Comparison of ENCODE assay signal across 17 cellular contexts in the genomic region with DNA sequence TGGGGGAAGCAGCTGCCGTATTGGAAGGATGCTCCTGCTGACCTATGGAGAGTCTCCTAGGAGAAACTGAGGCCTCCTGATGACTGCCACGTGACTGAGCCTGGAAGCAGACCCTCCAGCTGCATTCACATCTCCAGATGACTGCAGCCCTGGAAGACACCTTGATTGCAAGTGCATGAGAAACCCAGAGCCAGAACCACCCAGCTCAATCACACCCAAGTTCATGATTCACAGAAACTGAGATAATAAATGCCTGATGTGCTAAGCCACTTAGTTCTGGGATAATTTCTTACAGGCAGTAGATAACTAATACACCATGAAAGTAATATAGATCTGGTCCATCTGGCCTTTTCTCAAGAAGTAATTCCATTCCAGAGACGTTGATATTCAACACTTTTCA.
DNase-seq lines count a peak whose midpoint lies in the region; ATAC-seq and TF ChIP-seq lines count a peak whose summit lies in the region.
"Had no signal": no experiment of that assay in that cellular context is flagged by ENCODE, and none has a peak within 500 bp of the region (broad histone marks: within the 10 kb centered on the region; RNA-seq: fewer than 3 reads in every experiment).

No MANE protein-coding gene starts in this region.

- ATAC-seq in SK-N-SH treated with all-trans-retinoic acid at 6 μM for 48 hours = no peak
- ATAC-seq in PC-3 = no peak
- ATAC-seq in HG03457 (IDR thresholded peaks at IDR 0.05; ENCODE audit: unreplicated experiment) = no peak

- H4K20me1 ChIP-seq in SK-N-SH (ENCODE audit: insufficient read depth) = no peaks in the 10 kb centered on the region
- H4K20me1 ChIP-seq in PC-3 (ENCODE audit: low read length) = no peaks in the 10 kb centered on the region
- no peaks in the 10 kb centered on the region for H4K20me1 ChIP-seq in fibroblast of lung (ENCODE audit: control insufficient read depth, extremely low read depth, insufficient read depth, low read length)
- H4K20me1 ChIP-seq in osteoblast (ENCODE audit: insufficient read depth, low read length) = no peaks in the 10 kb centered on the region

- no peak; a peak in 1 of 4 replicates for TF ChIP-seq EP300 in SK-N-SH (IDR thresholded peaks at IDR 0.05; ENCODE audit: borderline replicate concordance in 1 of 2, low read depth in 1 of 2, low read length in 1 of 2)

- no peaks in the 10 kb centered on the region for H3K27me3 ChIP-seq in SK-N-SH (ENCODE audit: insufficient read depth)
- no peaks in the 10 kb centered on the region for H3K27me3 ChIP-seq in PC-3 (ENCODE audit: low read length)
- H3K27me3 ChIP-seq in fibroblast of lung (ENCODE audit: control insufficient read depth, insufficient read depth, low read length) = no peaks in the 10 kb centered on the region
- H3K27me3 ChIP-seq in osteoblast (ENCODE audit: insufficient read depth, low read length) = no peaks in the 10 kb centered on the region

- intact Hi-C loops in PC-3 (cut with micrococcal nuclease) = no loop called here

- H3F3A ChIP-seq in SK-N-SH (replicated peaks; ENCODE audit: insufficient read depth) (peaks cover 55% of the 10 kb centered on the region), PC-3 (ENCODE audit: low read length, unreplicated experiment) (peaks cover 1% of the 10 kb centered on the region)

- no peak for DNase-seq in SK-N-SH
- DNase-seq in PC-3 = no peak
- DNase-seq in fibroblast of lung (ENCODE audit: low read depth in 2 of 2) = peak in 1 of 2 donors; percentile 56
- no peak for DNase-seq in osteoblast (ENCODE audit: insufficient read length, low spot score, missing footprints)
- DNase-seq in DMS53 treated with DMSO at 0.1 percent for 48 hours (lab: John Stamatoyannopoulos, UW; ENCODE audit: unreplicated experiment) = no peak
- DNase-seq in activated CD4-positive, alpha-beta T cell treated with anti-CD3 and anti-CD28 coated beads for 4 hours = no peak
- DNase-seq: DMS 273 treated with DMSO at 0.1 percent for 48 hours, NCI-H1105 treated with DMSO at 0.1 percent for 48 hours, NCI-H1694 treated with DMSO at 0.1 percent for 48 hours, NCI-H226, NCI-H526, SHP77 treated with DMSO at 0.1 percent for 48 hours had no signal

- H3K9me2 ChIP-seq in SK-N-SH (no peaks in the 10 kb centered on the region), PC-3 (replicated peaks; ENCODE audit: low read length) (no peaks in the 10 kb centered on the region)

- H2AFZ ChIP-seq in SK-N-SH (ENCODE audit: low read depth) (peak overlapping the region; percentile 75; the same call in 1 of the 2 replicates), PC-3 (ENCODE audit: low read length) (no peak overlapping the region), fibroblast of lung (ENCODE audit: low read length) (no peak overlapping the region), osteoblast (ENCODE audit: low read length) (no peak overlapping the region)

- TF ChIP-seq CTCF in SK-N-SH (IDR thresholded peaks at IDR 0.05) (no peak), PC-3 (conservative IDR thresholded peaks at IDR 0.05; ENCODE audit: low read depth, low read length) (no peak), fibroblast of lung (conservative IDR thresholded peaks at IDR 0.05 in 1 of 2, IDR thresholded peaks at IDR 0.05 in 1 of 2; ENCODE audit: low read depth in 1 of 2, low read length in 2 of 2) (no peak), osteoblast (IDR thresholded peaks at IDR 0.05; ENCODE audit: extremely low read depth, low read depth, low read length) (no peak)

- H3K9ac ChIP-seq in SK-N-SH = peak overlapping the region; percentile 72; the same call in 1 of the 2 replicates
- no peak overlapping the region; the same call in 1 of the 2 replicates for H3K9ac ChIP-seq in PC-3 (ENCODE audit: low read length)
- no peak overlapping the region for H3K9ac ChIP-seq in fibroblast of lung (ENCODE audit: insufficient read depth, low read length)

- H3K36me3 ChIP-seq in SK-N-SH (replicated peaks in 1 of 2; ENCODE audit: control insufficient read depth in 1 of 2, insufficient read depth in 2 of 2, low read length in 1 of 2) (no peaks in the 10 kb centered on the region), PC-3 (ENCODE audit: low read depth, low read length) (no peaks in the 10 kb centered on the region), fibroblast of lung (ENCODE audit: control insufficient read depth, insufficient read depth, low read length) (no peaks in the 10 kb centered on the region), osteoblast (ENCODE audit: insufficient read depth, low read length) (no peaks in the 10 kb centered on the region)
- H3K36me3 ChIP-seq: HAP-1 had no signal

- H3K4me2 ChIP-seq in SK-N-SH = no peak overlapping the region; the same call in 1 of the 2 replicates
- no peak overlapping the region for H3K4me2 ChIP-seq in PC-3 (ENCODE audit: low read length)
- no peak overlapping the region for H3K4me2 ChIP-seq in fibroblast of lung (ENCODE audit: extremely low read depth, insufficient read depth, low read length)
- peak overlapping the region; percentile 1 for H3K4me2 ChIP-seq in osteoblast (ENCODE audit: insufficient read depth, low read length)

- BruUV-seq in PC-3 (replicated peaks; lab: Mats Ljungman, UMichigan) = no TSS peak

- TF ChIP-seq RAD21 in SK-N-SH (IDR thresholded peaks at IDR 0.05; ENCODE audit: low read length) = no peak

- no peaks in the 10 kb centered on the region for H3K9me3 ChIP-seq in SK-N-SH
- no peaks in the 10 kb centered on the region for H3K9me3 ChIP-seq in PC-3 (ENCODE audit: low read length)
- no peaks in the 10 kb centered on the region for H3K9me3 ChIP-seq in fibroblast of lung (ENCODE audit: control insufficient read depth, insufficient read depth, low read depth, low read length)
- H3K9me3 ChIP-seq in osteoblast (ENCODE audit: low read depth, low read length) = no peaks in the 10 kb centered on the region
- H3K9me3 ChIP-seq: HAP-1 had no signal

- CTCF ChIA-PET in SK-N-SH (lab: Yijun Ruan, JAX) (interaction anchor here (3.3 kb wide), 1 partner anchor 30 kb away, joined by 20 read pairs; no protein-coding TSS in a partner anchor), PC-3 (lab: Charles Lee) (no interaction called here)

- 48% methylated on average over 3 of the region's 3 CpGs for WGBS in SK-N-SH (ENCODE audit: low lambda C conversion rate)

- POLR2A ChIA-PET in SK-N-SH (lab: Yijun Ruan, JAX) = no interaction called here
- POLR2A ChIA-PET in PC-3 (lab: Charles Lee; ENCODE audit: unreplicated experiment) = no interaction called here

- no peak overlapping the region for H3K4me3 ChIP-seq in SK-N-SH (ENCODE audit: low read depth in 2 of 2, low read length in 1 of 2)
- no peak overlapping the region for H3K4me3 ChIP-seq in PC-3 (ENCODE audit: low read length)
- no peak overlapping the region for H3K4me3 ChIP-seq in fibroblast of lung (replicated peaks in 1 of 4; ENCODE audit: control extremely low read depth in 1 of 4, insufficient read depth in 1 of 4, low read depth in 3 of 4, low read length in 4 of 4)
- no peak overlapping the region for H3K4me3 ChIP-seq in osteoblast (ENCODE audit: insufficient read depth, low read length)
- H3K4me3 ChIP-seq: HAP-1 had no signal

- H3K27ac ChIP-seq in SK-N-SH (ENCODE audit: low read depth in 2 of 2, low read length in 1 of 2) = peak overlapping the region in 1 of 2 experiments; percentile 98; a peak in 2 of 4 replicates
- peak overlapping the region; percentile 38; the same call in 1 of the 2 replicates for H3K27ac ChIP-seq in PC-3 (ENCODE audit: low read length)
- H3K27ac ChIP-seq in fibroblast of lung (ENCODE audit: insufficient read depth, low read length) = peak overlapping the region; percentile 84
- peak overlapping the region; percentile 100 for H3K27ac ChIP-seq in osteoblast (ENCODE audit: low read depth, low read length)
- H3K27ac ChIP-seq: 22Rv1, C4-2B had no signal

- peaks cover 0 to 38% of the 10 kb centered on the region in 2 experiments; a peak in 2 of 4 replicates for H3K4me1 ChIP-seq in SK-N-SH (ENCODE audit: control insufficient read depth in 1 of 2, insufficient read depth in 2 of 2, low read depth in 1 of 2, low read length in 1 of 2)
- H3K4me1 ChIP-seq in PC-3 (ENCODE audit: insufficient read depth, low read length) = peaks cover 29% of the 10 kb centered on the region
- peaks cover 25% of the 10 kb centered on the region for H3K4me1 ChIP-seq in fibroblast of lung (ENCODE audit: control insufficient read depth, extremely low read depth, insufficient read depth, low read length)
- H3K4me1 ChIP-seq in osteoblast (ENCODE audit: insufficient read depth, low read length) = peaks cover 50% of the 10 kb centered on the region
- H3K4me1 ChIP-seq: HAP-1 had no signal

- H3K79me2 ChIP-seq in SK-N-SH (ENCODE audit: insufficient read depth) (no peaks in the 10 kb centered on the region), PC-3 (ENCODE audit: low read length) (no peaks in the 10 kb centered on the region), fibroblast of lung (ENCODE audit: control insufficient read depth, insufficient read depth, low read length) (no peaks in the 10 kb centered on the region), osteoblast (ENCODE audit: insufficient read depth, low read length) (no peaks in the 10 kb centered on the region)

TF ChIP-seq in SK-N-SH, 30 proteins besides CTCF, POLR2A, EP300 and RAD21 (continues in another document):
- TF ChIP-seq TCF12 (IDR thresholded peaks at IDR 0.05) = peak; percentile 18; the same call in 1 of the 2 replicates
- no peak for TF ChIP-seq CHD2 (IDR thresholded peaks at IDR 0.05; ENCODE audit: low read length, partially characterized antibody)

TF ChIP-seq in SK-N-SH treated with all-trans-retinoic acid at 6 μM for 48 hours, 23 proteins besides CTCF, POLR2A, EP300 and RAD21:
- TF ChIP-seq ZNF70 (CRISPR knock-in tag; IDR thresholded peaks at IDR 0.05) = no peak
